32 cellular contexts compared by ENCODE assay signal in the genomic region with DNA sequence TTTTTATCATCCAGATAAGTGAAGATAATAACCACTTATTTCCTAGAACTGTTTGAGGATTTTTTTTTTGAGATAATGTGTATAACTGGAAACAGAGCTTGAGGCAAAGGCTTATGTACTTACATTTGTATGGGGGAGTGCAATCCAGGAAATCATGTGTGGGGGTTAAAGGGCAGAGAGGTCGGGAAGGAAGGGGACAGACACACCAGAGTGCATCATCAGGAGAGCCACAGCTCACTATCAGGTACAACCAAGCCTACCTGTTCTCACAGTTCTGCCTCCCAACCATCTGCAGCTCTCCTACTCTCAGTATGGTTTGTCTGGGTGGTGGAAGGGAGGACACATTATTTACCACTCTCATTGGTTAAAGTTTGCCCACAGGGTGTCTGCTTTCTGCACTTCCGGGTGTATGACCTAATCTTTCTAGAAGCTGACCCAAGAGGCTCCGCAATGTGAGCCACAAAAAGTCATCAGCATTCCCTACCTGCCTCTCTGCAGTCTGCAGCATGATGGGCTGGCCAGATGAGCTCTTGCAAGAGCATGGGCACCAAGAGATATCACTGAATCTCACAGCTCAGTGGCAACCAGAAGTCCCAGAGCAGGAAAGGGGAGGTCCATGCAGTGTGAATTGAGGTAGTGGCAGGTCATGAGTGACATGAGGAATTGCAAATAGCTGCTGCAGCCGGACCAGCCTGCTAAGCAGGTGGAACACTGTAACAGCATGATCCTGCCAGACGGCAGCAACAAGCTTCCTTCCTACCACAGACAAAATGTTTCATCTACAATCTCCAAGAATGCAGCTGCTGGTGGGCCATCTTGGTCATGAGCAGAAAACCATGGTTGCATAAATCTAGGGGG. TPM values are rescaled to one million over a fixed set of nuclear protein-coding genes. Genes with fewer than 3 reads are reported as not detected.
DNase-seq lines count a peak whose midpoint lies in the region; TF ChIP-seq lines count a peak whose summit lies in the region.
"Had no signal": no experiment of that assay in that cellular context is flagged by ENCODE, and none has a peak within 500 bp of the region (broad histone marks: within the 10 kb centered on the region; RNA-seq: fewer than 3 reads in every experiment).

No MANE protein-coding gene starts in this region.

- no peaks in the 10 kb centered on the region for H4K20me1 ChIP-seq in OCI-LY7 (ENCODE audit: insufficient read depth, low read length)

- CTCF ChIA-PET in OCI-LY7 (lab: Charles Lee; ENCODE audit: unreplicated experiment), result interaction anchor here (0.6 to 2.3 kb wide), 6 partner anchors 10 to 164 kb away, joined by 3 to 12 read pairs (median 4); no protein-coding TSS in a partner anchor

- H2AFZ ChIP-seq in OCI-LY7 (ENCODE audit: low read length), result peak overlapping the region; percentile 81

- peak; percentile 41 for DNase-seq in GM12865 (ENCODE audit: low read depth)
- DNase-seq in OCI-LY7 (ENCODE audit: low spot score), result peak; percentile 73
- DNase-seq in endodermal cell, result peak; percentile 36
- DNase-seq in nephron progenitor cell, result no peak
- DNase-seq in COLO829 (ENCODE audit: low spot score), result no peak
- no peak for DNase-seq in NOMO-1 treated with DMSO at 0.1 percent for 48 hours (lab: John Stamatoyannopoulos, UW; ENCODE audit: unreplicated experiment)
- DNase-seq in activated naive CD4-positive, alpha-beta T cell (lab: John Stamatoyannopoulos, UW), result no peak
- DNase-seq: ACHN; activated CD4-positive, alpha-beta T cell treated with anti-CD3 and anti-CD28 coated beads for 48 hours; aorta; effector memory CD8-positive, alpha-beta T cell; hippocampal formation; NCI-H1436 treated with DMSO at 0.1 percent for 48 hours; NCI-H2081 treated with DMSO at 0.1 percent for 48 hours; NCI-H2227 treated with DMSO at 0.1 percent for 48 hours; NCI-H526 treated with DMSO at 0.1 percent for 48 hours; posterior cingulate gyrus; SIG-M5; stimulated activated CD4-positive, alpha-beta T cell treated with anti-CD3 and anti-CD28 coated beads, Interleukin-2, amount 100 ng/mL, for 24 hours; stimulated activated naive CD8-positive, alpha-beta T cell treated with anti-CD3 and anti-CD28 coated beads, Interleukin-15, amount 100 ng/mL, for 72 hours; WERI-Rb-1 had no signal

- no peak overlapping the region for H3K4me3 Mint-ChIP-seq in endodermal cell
- H3K4me3 Mint-ChIP-seq in nephron progenitor cell, result no peak overlapping the region
- H3K4me3 Mint-ChIP-seq: activated T-helper 17 cell treated with anti-CD3 and anti-CD28 coated beads, Interleukin-2, amount 50 U/mL, for 72 hours; B cell; effector memory CD8-positive, alpha-beta T cell; nephron; stimulated activated naive CD8-positive, alpha-beta T cell treated with anti-CD3 and anti-CD28 coated beads, Interleukin-15, amount 100 ng/mL, for 72 hours; T-helper 2 cell treated with Interferon-gamma antibody and Interleukin-4, amounts not matched to agents 5 μg/mL and 100 μg/mL, for 36 hours had no signal

- H3K36me3 Mint-ChIP-seq in endodermal cell (ENCODE audit: low read depth) (no peaks in the 10 kb centered on the region), nephron progenitor cell (ENCODE audit: low read depth) (no peaks in the 10 kb centered on the region)
- H3K36me3 Mint-ChIP-seq: activated naive CD4-positive, alpha-beta T cell treated with anti-CD3 and anti-CD28 coated beads, Interleukin-2, amount 50 U/mL, for 72 hours had no signal

- H3K27me3 Mint-ChIP-seq in endodermal cell (ENCODE audit: insufficient read depth) (no peaks in the 10 kb centered on the region), nephron progenitor cell (ENCODE audit: low read depth, poor library complexity) (no peaks in the 10 kb centered on the region)

- peak overlapping the region; percentile 58 for H3K4me2 ChIP-seq in OCI-LY7 (ENCODE audit: low read length)
- H3K4me2 ChIP-seq: smooth muscle cell had no signal

- H3K79me2 ChIP-seq in OCI-LY7 (ENCODE audit: insufficient read depth, low read depth, low read length), result no peaks in the 10 kb centered on the region

- H3K4me1 ChIP-seq in OCI-LY7 (ENCODE audit: insufficient read depth, low read length, poor library complexity, severe bottlenecking), result peaks cover 57% of the 10 kb centered on the region
- no peaks in the 10 kb centered on the region for H3K4me1 ChIP-seq in endodermal cell (ENCODE audit: control insufficient read depth, insufficient read depth, low read length)
- H3K4me1 ChIP-seq: HAP-1 had no signal

- H3K4me1 Mint-ChIP-seq in endodermal cell (peaks cover 12% of the 10 kb centered on the region), nephron progenitor cell (peaks cover 15% of the 10 kb centered on the region)
- H3K4me1 Mint-ChIP-seq: activated T-helper 17 cell treated with anti-CD3 and anti-CD28 coated beads, Interleukin-2, amount 50 U/mL, for 72 hours; stimulated activated naive CD8-positive, alpha-beta T cell treated with anti-CD3 and anti-CD28 coated beads, Interleukin-15, amount 100 ng/mL, for 72 hours had no signal

- no peak overlapping the region for H3K27ac Mint-ChIP-seq in endodermal cell
- H3K27ac Mint-ChIP-seq in nephron progenitor cell, result peak overlapping the region; percentile 50
- H3K27ac Mint-ChIP-seq: activated naive CD4-positive, alpha-beta T cell treated with anti-CD3 and anti-CD28 coated beads, Interleukin-2, amount 50 U/mL, for 72 hours; activated T-helper 17 cell treated with anti-CD3 and anti-CD28 coated beads, Interleukin-2, amount 50 U/mL, for 72 hours; B cell; effector memory CD8-positive, alpha-beta T cell; T-helper 2 cell treated with Interferon-gamma antibody and Interleukin-4, amounts not matched to agents 5 μg/mL and 100 μg/mL, for 36 hours had no signal

- H3K27ac ChIP-seq in OCI-LY7 (ENCODE audit: low read depth, low read length, poor library complexity, severe bottlenecking) (peak overlapping the region; percentile 26), endodermal cell (ENCODE audit: low read depth, low read length) (no peak overlapping the region)
- H3K27ac ChIP-seq: WERI-Rb-1 had no signal

- no peaks in the 10 kb centered on the region for H3K9me2 ChIP-seq in OCI-LY7 (ENCODE audit: insufficient read depth, low read length)

- TF ChIP-seq CTCF in GM12865 (IDR thresholded peaks at IDR 0.05; ENCODE audit: insufficient read depth, low read depth, low read length, missing control alignments), result no peak
- no peak for TF ChIP-seq CTCF in OCI-LY7 (conservative IDR thresholded peaks at IDR 0.05; ENCODE audit: low read length)
- no peak for TF ChIP-seq CTCF in endodermal cell (conservative IDR thresholded peaks at IDR 0.05)
- no peak for TF ChIP-seq CTCF in nephron progenitor cell (IDR thresholded peaks at IDR 0.05)

- H3K4me3 ChIP-seq in GM12865 (ENCODE audit: low read depth, low read length) (no peak overlapping the region), OCI-LY7 (ENCODE audit: low read depth, low read length, poor library complexity, severe bottlenecking) (peak overlapping the region; percentile 37), endodermal cell (ENCODE audit: low read length) (no peak overlapping the region)
- H3K4me3 ChIP-seq: coronary artery, gastroesophageal sphincter, HAP-1, right atrium auricular region, smooth muscle cell, thoracic aorta had no signal

- BruUV-seq in OCI-LY7 (replicated peaks; lab: Mats Ljungman, UMichigan), result no TSS peak

- H3K9me3 Mint-ChIP-seq in endodermal cell (peaks cover 4% of the 10 kb centered on the region), nephron progenitor cell (peaks cover 3% of the 10 kb centered on the region)
- H3K9me3 Mint-ChIP-seq: activated naive CD4-positive, alpha-beta T cell treated with anti-CD3 and anti-CD28 coated beads, Interleukin-2, amount 50 U/mL, for 72 hours; activated T-helper 17 cell treated with anti-CD3 and anti-CD28 coated beads, Interleukin-2, amount 50 U/mL, for 72 hours; effector memory CD8-positive, alpha-beta T cell; stimulated activated naive CD8-positive, alpha-beta T cell treated with anti-CD3 and anti-CD28 coated beads, Interleukin-15, amount 100 ng/mL, for 72 hours; T-helper 2 cell treated with Interferon-gamma antibody and Interleukin-4, amounts not matched to agents 5 μg/mL and 100 μg/mL, for 36 hours had no signal

- 73 to 90% methylated on average over 3 to 5 of the region's 5 CpGs for WGBS in endodermal cell (ENCODE audit: insufficient coverage in 1 of 2, insufficient read length in 1 of 2), 2 experiments

- H3K9me3 ChIP-seq in OCI-LY7 (ENCODE audit: low read length) (peaks cover 15% of the 10 kb centered on the region; the same call in 1 of the 2 replicates), endodermal cell (ENCODE audit: control insufficient read depth, low read length) (no peaks in the 10 kb centered on the region)
- H3K9me3 ChIP-seq: HAP-1, thoracic aorta had no signal

- no peak overlapping the region for H3K9ac ChIP-seq in endodermal cell (ENCODE audit: extremely low read depth, low read length, poor library complexity, severe bottlenecking)

- POLR2A ChIA-PET in OCI-LY7 (lab: Charles Lee), result interaction anchor here (0.5 to 6.2 kb wide), 21 partner anchors 8 to 298 kb away, joined by 3 to 51 read pairs (median 3); no protein-coding TSS in a partner anchor

- peaks cover 12% of the 10 kb centered on the region for H3K36me3 ChIP-seq in OCI-LY7 (ENCODE audit: insufficient read depth, low read length)
- H3K36me3 ChIP-seq in endodermal cell (ENCODE audit: control insufficient read depth, insufficient read depth, low read length), result no peaks in the 10 kb centered on the region
- H3K36me3 ChIP-seq: gastroesophageal sphincter, HAP-1, right atrium auricular region, thoracic aorta, WERI-Rb-1 had no signal

- no peaks in the 10 kb centered on the region for H3K27me3 ChIP-seq in endodermal cell (ENCODE audit: control insufficient read depth, insufficient read depth, low read length, poor library complexity, severe bottlenecking)
- H3K27me3 ChIP-seq: gastroesophageal sphincter, right atrium auricular region had no signal

- intact Hi-C loops in OCI-LY7 (cut with micrococcal nuclease; ENCODE audit: unreplicated experiment), result loop anchor here (5.0 kb wide), 1 partner anchor 83 kb away; no protein-coding TSS in a partner anchor

RNA-seq across cellular contexts. Expression of gene SPRY1, which starts 36.9 kb away (rescaled TPM):
- total RNA-seq in OCI-LY7 (2014; rRNA removed; shearing (Covaris generic)), result 0.79 and 1.5 TPM in 2 replicates
- total RNA-seq in OCI-LY7 (2022) (0.13 and 0.39 TPM in 2 replicates), endodermal cell (10 to 100 TPM in 1 of 2 donors, 1 to 10 TPM in 1; 9.1 to 18.5 TPM)
- 43.0 TPM for polyA plus RNA-seq in endodermal cell (2013, experiment 1 of 2)
- polyA plus RNA-seq in endodermal cell (2013, experiment 2 of 2), result 53.3 TPM

Comparison
In these comparisons a context has a peak if more than half of its experiments do, and no peak if none do; other contexts are left out.
1. DNase-seq: peak in GM12865 (single experiment), OCI-LY7 (single experiment) and endodermal cell (single experiment); none in nephron progenitor cell (single experiment), COLO829 (single experiment), NOMO-1 treated with DMSO at 0.1 percent for 48 hours (single experiment) and activated naive CD4-positive, alpha-beta T cell (0 of 4).
2. RNA of gene SPRY1, which starts 36.9 kb away (total RNA-seq): 9.1 to 18.5 TPM in endodermal cell; 0.13 to 1.5 TPM in OCI-LY7; every median in the first group is over 4 times any median in the second.